In the genomic region with DNA sequence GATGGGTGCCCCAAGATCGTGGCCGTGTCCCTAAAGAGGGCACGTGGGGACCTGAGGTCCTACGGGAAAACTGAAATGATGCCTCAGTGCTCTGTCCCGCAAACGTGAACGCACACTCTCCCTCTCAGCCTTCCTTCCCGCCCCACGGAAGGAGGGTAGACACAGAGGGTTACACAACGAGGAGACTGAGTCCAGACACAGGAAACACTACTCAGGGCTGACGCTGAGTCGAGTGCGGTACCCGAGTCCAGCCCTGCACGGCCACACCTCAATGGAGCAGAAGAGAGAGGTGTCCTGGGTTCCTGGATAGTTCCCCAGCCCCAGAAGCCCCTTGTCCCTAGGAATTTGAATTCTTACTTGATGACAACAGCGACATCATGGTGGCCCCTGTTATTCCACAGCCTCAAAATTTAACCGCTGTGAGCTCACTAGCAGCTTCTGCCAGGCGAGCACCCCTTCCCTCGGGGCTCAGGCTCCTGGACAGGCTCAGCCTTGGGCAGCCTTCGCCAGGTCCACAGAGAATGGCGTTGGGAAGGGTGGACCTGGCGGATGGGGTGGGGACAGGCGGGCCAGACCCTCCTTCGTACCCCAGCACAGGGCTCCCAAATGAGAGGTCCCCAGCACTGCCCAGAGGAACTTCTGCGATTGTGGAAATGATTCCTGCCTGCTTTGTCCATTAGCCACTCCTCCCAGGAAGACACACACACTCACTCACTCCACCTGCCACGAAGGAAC, we compare ENCODE assay signal across 8 cellular contexts. TPM values are rescaled to one million over a fixed set of nuclear protein-coding genes. Genes with fewer than 3 reads are reported as not detected.
DNase-seq lines count a peak whose midpoint lies in the region; ATAC-seq and TF ChIP-seq lines count a peak whose summit lies in the region.

No MANE protein-coding gene starts in this region.

- no peak for ATAC-seq in GM18511 (IDR thresholded peaks at IDR 0.05; ENCODE audit: unreplicated experiment)

- H3K36me3 ChIP-seq in MG63: peaks cover 9% of the 10 kb centered on the region

- TF ChIP-seq CTCF in AG04449 (IDR thresholded peaks at IDR 0.05; ENCODE audit: insufficient read depth, low read length, missing control alignments): no peak

- H3K9me3 Mint-ChIP-seq in activated T-helper 1 cell treated with anti-CD3 and anti-CD28 coated beads, Interleukin-12 subunit alpha, Interleukin-12 subunit beta, Interleukin-2, Interleukin-4 antibody, amounts not matched to agents 30 ng/mL and 10 ng/mL and 1 ng/mL, durations not matched to agents 14 hours and 24 hours and 36 hours: no peaks in the 10 kb centered on the region

- CTCF ChIA-PET in AG04449 (lab: Yijun Ruan, JAX): interaction anchor here (0.8 to 4.9 kb wide), 12 partner anchors 9 to 273 kb away, joined by 3 to 75 read pairs (median 10); a partner anchor contains a TSS

- H3K9me3 ChIP-seq in MG63: no peaks in the 10 kb centered on the region

- peak overlapping the region; percentile 93 for H3K4me3 Mint-ChIP-seq in activated T-helper 1 cell treated with anti-CD3 and anti-CD28 coated beads, Interleukin-12 subunit alpha, Interleukin-12 subunit beta, Interleukin-2, Interleukin-4 antibody, amounts not matched to agents 30 ng/mL and 10 ng/mL and 1 ng/mL, durations not matched to agents 14 hours and 24 hours and 36 hours

- peaks cover 75% of the 10 kb centered on the region for H3K4me1 Mint-ChIP-seq in activated T-helper 1 cell treated with anti-CD3 and anti-CD28 coated beads, Interleukin-12 subunit alpha, Interleukin-12 subunit beta, Interleukin-2, Interleukin-4 antibody, amounts not matched to agents 30 ng/mL and 10 ng/mL and 1 ng/mL, durations not matched to agents 14 hours and 24 hours and 36 hours (ENCODE audit: low read depth)

- peaks cover 27% of the 10 kb centered on the region for H3K36me3 Mint-ChIP-seq in activated T-helper 1 cell treated with anti-CD3 and anti-CD28 coated beads, Interleukin-12 subunit alpha, Interleukin-12 subunit beta, Interleukin-2, Interleukin-4 antibody, amounts not matched to agents 30 ng/mL and 10 ng/mL and 1 ng/mL, durations not matched to agents 14 hours and 24 hours and 36 hours (ENCODE audit: low read depth)

- POLR2A ChIA-PET in AG04449 (lab: Yijun Ruan, JAX): no interaction called here

- H3K27me3 ChIP-seq in MG63: no peaks in the 10 kb centered on the region

- H3K4me3 ChIP-seq in AG04449 (ENCODE audit: low read depth, low read length) (peak overlapping the region; percentile 74), MG63 (peak overlapping the region; percentile 69)

- peak overlapping the region; percentile 90 for H3K27ac Mint-ChIP-seq in activated T-helper 1 cell treated with anti-CD3 and anti-CD28 coated beads, Interleukin-12 subunit alpha, Interleukin-12 subunit beta, Interleukin-2, Interleukin-4 antibody, amounts not matched to agents 30 ng/mL and 10 ng/mL and 1 ng/mL, durations not matched to agents 14 hours and 24 hours and 36 hours

- intact Hi-C loops in activated T-helper 1 cell treated with anti-CD3 and anti-CD28 coated beads, Interleukin-12 subunit alpha, Interleukin-12 subunit beta, Interleukin-2, Interleukin-4 antibody, amounts not matched to agents 30 ng/mL and 10 ng/mL and 1 ng/mL, durations not matched to agents 14 hours and 24 hours and 36 hours (cut with micrococcal nuclease): loop anchor here (5.0 to 10.0 kb wide), 7 partner anchors 137 to 1120 kb away; a partner anchor contains a TSS
- intact Hi-C loops in head of caudate nucleus (cut with DNase I) (no loop called here), posterior vena cava (cut with DNase I) (no loop called here)

- no peaks in the 10 kb centered on the region for H3K27me3 Mint-ChIP-seq in activated T-helper 1 cell treated with anti-CD3 and anti-CD28 coated beads, Interleukin-12 subunit alpha, Interleukin-12 subunit beta, Interleukin-2, Interleukin-4 antibody, amounts not matched to agents 30 ng/mL and 10 ng/mL and 1 ng/mL, durations not matched to agents 14 hours and 24 hours and 36 hours (ENCODE audit: insufficient read depth)

- no peak for DNase-seq in AG04449 (ENCODE audit: low read depth, low spot score)
- DNase-seq in MG63: no peak
- DNase-seq in activated T-helper 1 cell treated with anti-CD3 and anti-CD28 coated beads, Interleukin-12 subunit alpha, Interleukin-12 subunit beta, Interleukin-2, Interleukin-4 antibody, amounts not matched to agents 30 ng/mL and 10 ng/mL and 1 ng/mL, durations not matched to agents 14 hours and 24 hours and 36 hours (ENCODE audit: low spot score): no peak
- DNase-seq in head of caudate nucleus: peak in 23 of 42 donors; percentile 0 to 44 (median 12)
- peak; percentile 80 for DNase-seq in posterior vena cava (ENCODE audit: low spot score)
- DNase-seq in NCI-H446 (lab: John Stamatoyannopoulos, UW): no peak
- DNase-seq in COLO829 (ENCODE audit: low spot score): no peak

RNA-seq across cellular contexts. Expression of a gene that starts 1.0 kb away (rescaled TPM):
- 13.6 and 13.9 TPM in 2 replicates for total RNA-seq in MG63 (2014; rRNA removed; shearing (Covaris generic); ENCODE audit: low replicate concordance)
- 61.8 and 62.8 TPM in 2 replicates for total RNA-seq in activated T-helper 1 cell treated with anti-CD3 and anti-CD28 coated beads, Interleukin-12 subunit alpha, Interleukin-12 subunit beta, Interleukin-2, Interleukin-4 antibody, amounts not matched to agents 30 ng/mL and 10 ng/mL and 1 ng/mL, durations not matched to agents 14 hours and 24 hours and 36 hours
- total RNA-seq in posterior vena cava: 10 to 100 TPM; 47.1 to 49.3 TPM

RNA-seq across cellular contexts. Expression of a gene that starts 7.1 kb away (rescaled TPM):
- total RNA-seq in MG63 (2014; rRNA removed; shearing (Covaris generic); ENCODE audit: low replicate concordance): 6.3 and 7.3 TPM in 2 replicates
- 8.6 and 10.7 TPM in 2 replicates for total RNA-seq in activated T-helper 1 cell treated with anti-CD3 and anti-CD28 coated beads, Interleukin-12 subunit alpha, Interleukin-12 subunit beta, Interleukin-2, Interleukin-4 antibody, amounts not matched to agents 30 ng/mL and 10 ng/mL and 1 ng/mL, durations not matched to agents 14 hours and 24 hours and 36 hours
- total RNA-seq in posterior vena cava: 1 to 10 TPM; 2.0 to 2.3 TPM

RNA-seq across cellular contexts. Expression of a gene that starts 9.5 kb away (rescaled TPM):
- 10.2 and 23.8 TPM in 2 replicates for total RNA-seq in MG63 (2014; rRNA removed; shearing (Covaris generic); ENCODE audit: low replicate concordance)
- total RNA-seq in activated T-helper 1 cell treated with anti-CD3 and anti-CD28 coated beads, Interleukin-12 subunit alpha, Interleukin-12 subunit beta, Interleukin-2, Interleukin-4 antibody, amounts not matched to agents 30 ng/mL and 10 ng/mL and 1 ng/mL, durations not matched to agents 14 hours and 24 hours and 36 hours: 21.9 and 25.2 TPM in 2 replicates
- total RNA-seq in posterior vena cava: 10 to 100 TPM in 1 of 2 donors, 1 to 10 TPM in 1; 7.1 to 12.9 TPM

RNA-seq across cellular contexts. Expression of a gene that starts 19.2 kb away (rescaled TPM):
- total RNA-seq in MG63 (2014; rRNA removed; shearing (Covaris generic); ENCODE audit: low replicate concordance): 12.5 and 18.4 TPM in 2 replicates
- total RNA-seq in activated T-helper 1 cell treated with anti-CD3 and anti-CD28 coated beads, Interleukin-12 subunit alpha, Interleukin-12 subunit beta, Interleukin-2, Interleukin-4 antibody, amounts not matched to agents 30 ng/mL and 10 ng/mL and 1 ng/mL, durations not matched to agents 14 hours and 24 hours and 36 hours: 49.8 and 55.4 TPM in 2 replicates
- total RNA-seq in posterior vena cava: 10 to 100 TPM; 18.6 to 22.6 TPM

RNA-seq across cellular contexts. Expression of a gene that starts 58.0 kb away (rescaled TPM):
- total RNA-seq in MG63 (2014; rRNA removed; shearing (Covaris generic); ENCODE audit: low replicate concordance): 0.35 and 2.2 TPM in 2 replicates
- 7.6 and 8.2 TPM in 2 replicates for total RNA-seq in activated T-helper 1 cell treated with anti-CD3 and anti-CD28 coated beads, Interleukin-12 subunit alpha, Interleukin-12 subunit beta, Interleukin-2, Interleukin-4 antibody, amounts not matched to agents 30 ng/mL and 10 ng/mL and 1 ng/mL, durations not matched to agents 14 hours and 24 hours and 36 hours
- 1 to 10 TPM; 1.2 to 1.8 TPM for total RNA-seq in posterior vena cava

Comparison
In these comparisons a context has a peak if more than half of its experiments do, and no peak if none do; other contexts are left out.
1. DNase-seq: peak in head of caudate nucleus (23 of 42) and posterior vena cava (single experiment); none in AG04449 (single experiment), MG63 (single experiment), activated T-helper 1 cell treated with anti-CD3 and anti-CD28 coated beads, Interleukin-12 subunit alpha, Interleukin-12 subunit beta, Interleukin-2, Interleukin-4 antibody, amounts not matched to agents 30 ng/mL and 10 ng/mL and 1 ng/mL, durations not matched to agents 14 hours and 24 hours and 36 hours (single experiment), NCI-H446 (0 of 2) and COLO829 (single experiment).